Comparison of ENCODE assay signal across 1 cellular context in genomic region chr1:156114919-156115513, GRCh38.
TF ChIP-seq lines count a peak whose summit lies in the region.

No MANE protein-coding gene starts in this region.

TF ChIP-seq in HepG2, 621 proteins besides CTCF, POLR2A, EP300 and RAD21 (continued from another document and continues in another):
- TF ChIP-seq ZNF609 (CRISPR knock-in tag; IDR thresholded peaks at IDR 0.05; ENCODE audit: borderline replicate concordance): no peak
- no peak for TF ChIP-seq ISX (CRISPR knock-in tag; conservative IDR thresholded peaks at IDR 0.05)
- TF ChIP-seq ZNF776 (CRISPR knock-in tag; IDR thresholded peaks at IDR 0.05): peak; percentile 5; the same call in 1 of the 2 replicates
- no peak for TF ChIP-seq NFE2 (CRISPR knock-in tag; IDR thresholded peaks at IDR 0.05)
- peak; percentile 16 for TF ChIP-seq ZNF407 (CRISPR knock-in tag; IDR thresholded peaks at IDR 0.05; ENCODE audit: not compliant biosample characterization)
- TF ChIP-seq, protein P1, sequence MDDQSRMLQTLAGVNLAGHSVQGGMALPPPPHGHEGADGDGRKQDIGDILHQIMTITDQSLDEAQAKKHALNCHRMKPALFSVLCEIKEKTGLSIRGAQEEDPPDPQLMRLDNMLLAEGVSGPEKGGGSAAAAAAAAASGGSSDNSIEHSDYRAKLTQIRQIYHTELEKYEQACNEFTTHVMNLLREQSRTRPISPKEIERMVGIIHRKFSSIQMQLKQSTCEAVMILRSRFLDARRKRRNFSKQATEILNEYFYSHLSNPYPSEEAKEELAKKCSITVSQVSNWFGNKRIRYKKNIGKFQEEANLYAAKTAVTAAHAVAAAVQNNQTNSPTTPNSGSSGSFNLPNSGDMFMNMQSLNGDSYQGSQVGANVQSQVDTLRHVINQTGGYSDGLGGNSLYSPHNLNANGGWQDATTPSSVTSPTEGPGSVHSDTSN (CRISPR knock-in tag; IDR thresholded peaks at IDR 0.05; ENCODE audit: borderline replicate concordance): no peak
- no peak for TF ChIP-seq SOX6 (IDR thresholded peaks at IDR 0.05)
- TF ChIP-seq SOX6 (CRISPR knock-in tag; IDR thresholded peaks at IDR 0.05): 0 out of 2 replicates have a peak, but pooled peaks have one; percentile 4
- 0 out of 2 replicates have a peak, but pooled peaks have one; percentile 10 for TF ChIP-seq ZNF512B (CRISPR knock-in tag; IDR thresholded peaks at IDR 0.05; ENCODE audit: borderline replicate concordance)
- peak; percentile 2; the same call in 1 of the 3 replicates for TF ChIP-seq MXI1 (IDR thresholded peaks at IDR 0.05; ENCODE audit: borderline replicate concordance, low read depth, low read length)
- 0 out of 2 replicates have a peak, but pooled peaks have one; percentile 6 for TF ChIP-seq SALL2 (CRISPR knock-in tag; IDR thresholded peaks at IDR 0.05)
- no peak for TF ChIP-seq KDM4B (CRISPR knock-in tag; IDR thresholded peaks at IDR 0.05)
- TF ChIP-seq ZNF501 (CRISPR knock-in tag; IDR thresholded peaks at IDR 0.05): peak; percentile 81; the same call in 1 of the 2 replicates
- peak; percentile 7; the same call in 1 of the 2 replicates for TF ChIP-seq YEATS2 (CRISPR knock-in tag; IDR thresholded peaks at IDR 0.05; ENCODE audit: borderline replicate concordance)
- TF ChIP-seq RBFOX2 (IDR thresholded peaks at IDR 0.05; ENCODE audit: low read depth, low read length): peak; percentile 74
- TF ChIP-seq ZFP41 (CRISPR knock-in tag; IDR thresholded peaks at IDR 0.05; ENCODE audit: borderline replicate concordance): 0 out of 2 replicates have a peak, but pooled peaks have one; percentile 32
- TF ChIP-seq, protein P2, sequence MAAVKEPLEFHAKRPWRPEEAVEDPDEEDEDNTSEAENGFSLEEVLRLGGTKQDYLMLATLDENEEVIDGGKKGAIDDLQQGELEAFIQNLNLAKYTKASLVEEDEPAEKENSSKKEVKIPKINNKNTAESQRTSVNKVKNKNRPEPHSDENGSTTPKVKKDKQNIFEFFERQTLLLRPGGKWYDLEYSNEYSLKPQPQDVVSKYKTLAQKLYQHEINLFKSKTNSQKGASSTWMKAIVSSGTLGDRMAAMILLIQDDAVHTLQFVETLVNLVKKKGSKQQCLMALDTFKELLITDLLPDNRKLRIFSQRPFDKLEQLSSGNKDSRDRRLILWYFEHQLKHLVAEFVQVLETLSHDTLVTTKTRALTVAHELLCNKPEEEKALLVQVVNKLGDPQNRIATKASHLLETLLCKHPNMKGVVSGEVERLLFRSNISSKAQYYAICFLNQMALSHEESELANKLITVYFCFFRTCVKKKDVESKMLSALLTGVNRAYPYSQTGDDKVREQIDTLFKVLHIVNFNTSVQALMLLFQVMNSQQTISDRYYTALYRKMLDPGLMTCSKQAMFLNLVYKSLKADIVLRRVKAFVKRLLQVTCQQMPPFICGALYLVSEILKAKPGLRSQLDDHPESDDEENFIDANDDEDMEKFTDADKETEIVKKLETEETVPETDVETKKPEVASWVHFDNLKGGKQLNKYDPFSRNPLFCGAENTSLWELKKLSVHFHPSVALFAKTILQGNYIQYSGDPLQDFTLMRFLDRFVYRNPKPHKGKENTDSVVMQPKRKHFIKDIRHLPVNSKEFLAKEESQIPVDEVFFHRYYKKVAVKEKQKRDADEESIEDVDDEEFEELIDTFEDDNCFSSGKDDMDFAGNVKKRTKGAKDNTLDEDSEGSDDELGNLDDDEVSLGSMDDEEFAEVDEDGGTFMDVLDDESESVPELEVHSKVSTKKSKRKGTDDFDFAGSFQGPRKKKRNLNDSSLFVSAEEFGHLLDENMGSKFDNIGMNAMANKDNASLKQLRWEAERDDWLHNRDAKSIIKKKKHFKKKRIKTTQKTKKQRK (IDR thresholded peaks at IDR 0.05; ENCODE audit: low read length): no peak
- 0 out of 2 replicates have a peak, but pooled peaks have one; percentile 21 for TF ChIP-seq ZNF468 (CRISPR knock-in tag; IDR thresholded peaks at IDR 0.05)
- TF ChIP-seq HNRNPL (IDR thresholded peaks at IDR 0.05; ENCODE audit: low read depth, low read length): no peak
- TF ChIP-seq PHF8 (CRISPR knock-in tag; IDR thresholded peaks at IDR 0.05): peak; percentile 60
- no peak for TF ChIP-seq GTF2F1 (IDR thresholded peaks at IDR 0.05; ENCODE audit: low read length)
- no peak for TF ChIP-seq TCF7L2 (IDR thresholded peaks at IDR 0.05; ENCODE audit: low read depth, low read length)
- peak; percentile 71 for TF ChIP-seq SAP130 (CRISPR knock-in tag; IDR thresholded peaks at IDR 0.05; ENCODE audit: low read depth)
- peak; percentile 7; the same call in 1 of the 2 replicates for TF ChIP-seq ZSCAN31 (CRISPR knock-in tag; IDR thresholded peaks at IDR 0.05; ENCODE audit: low read depth)
- TF ChIP-seq KLF6 (CRISPR knock-in tag; IDR thresholded peaks at IDR 0.05): 0 out of 2 replicates have a peak, but pooled peaks have one; percentile 44
- TF ChIP-seq HNRNPLL (IDR thresholded peaks at IDR 0.05; ENCODE audit: low read depth, low read length, poor library complexity, severe bottlenecking): peak; percentile 45
